ENCODE assay signal across 9 cellular contexts in the genomic region with DNA sequence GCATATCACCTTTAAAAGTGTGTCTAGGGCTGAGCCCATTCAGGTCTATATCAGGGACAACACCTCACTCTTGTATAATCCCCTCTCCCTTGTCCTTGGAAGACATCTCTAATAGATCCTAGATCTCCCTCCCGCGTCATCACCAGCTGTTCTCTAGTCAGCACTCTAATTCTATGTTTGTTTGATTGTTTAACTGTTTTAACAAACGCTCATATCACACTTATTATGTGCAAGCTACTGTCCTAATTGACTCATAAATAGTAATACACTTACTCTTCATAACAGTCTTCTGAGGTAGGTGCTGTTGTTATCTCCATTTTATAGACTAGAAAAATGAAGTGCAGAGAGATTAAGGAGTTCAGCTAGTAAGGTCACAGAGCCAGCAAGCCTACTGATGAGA. TPM values are rescaled to one million over a fixed set of nuclear protein-coding genes. Genes with fewer than 3 reads are reported as not detected.
DNase-seq lines count a peak whose midpoint lies in the region; ATAC-seq and TF ChIP-seq lines count a peak whose summit lies in the region.
"Had no signal": no experiment of that assay in that cellular context is flagged by ENCODE, and none has a peak within 500 bp of the region (broad histone marks: within the 10 kb centered on the region; RNA-seq: fewer than 3 reads in every experiment).

No MANE protein-coding gene starts in this region.

- H3K4me1 ChIP-seq in naive thymus-derived CD4-positive, alpha-beta T cell (ENCODE audit: control insufficient read depth in 2 of 2, insufficient read depth in 2 of 2, low read length in 2 of 2) = peaks cover 16 to 40% of the 10 kb centered on the region in 2 donors

- peak overlapping the region; percentile 19 for H3K27ac ChIP-seq in naive thymus-derived CD4-positive, alpha-beta T cell (ENCODE audit: low read depth, low read length)

- no peaks in the 10 kb centered on the region for H3K27me3 ChIP-seq in naive thymus-derived CD4-positive, alpha-beta T cell (ENCODE audit: control insufficient read depth in 2 of 2, insufficient read depth in 2 of 2, low read length in 2 of 2)

- H3K36me3 Mint-ChIP-seq in naive thymus-derived CD4-positive, alpha-beta T cell = peaks cover 0 to 16% (median 7%) of the 10 kb centered on the region in 5 donors
- H3K36me3 Mint-ChIP-seq in nephron progenitor cell (ENCODE audit: low read depth) = no peaks in the 10 kb centered on the region

- ATAC-seq in GM18909 (IDR thresholded peaks at IDR 0.05; ENCODE audit: poor library complexity, unreplicated experiment) = peak; percentile 35
- peak; percentile 25 for ATAC-seq in GM21786 (IDR thresholded peaks at IDR 0.05; ENCODE audit: unreplicated experiment)
- ATAC-seq in HG03457 (IDR thresholded peaks at IDR 0.05; ENCODE audit: unreplicated experiment) = peak; percentile 23
- no peak for ATAC-seq in naive thymus-derived CD4-positive, alpha-beta T cell

- no peaks in the 10 kb centered on the region for H3K36me3 ChIP-seq in naive thymus-derived CD4-positive, alpha-beta T cell (ENCODE audit: control insufficient read depth in 2 of 3, insufficient read depth in 3 of 3, low read length in 3 of 3)

- H3K4me3 Mint-ChIP-seq in naive thymus-derived CD4-positive, alpha-beta T cell = peak overlapping the region; percentile 32 to 81 (median 60)
- H3K4me3 Mint-ChIP-seq in nephron progenitor cell = no peak overlapping the region
- H3K4me3 Mint-ChIP-seq: T-helper 1 cell treated with Interleukin-12 subunit alpha and Interleukin-12 subunit beta and Interleukin-4 antibody, amounts not matched to agents 30 μg/mL and 1 μg/mL, for 36 hours had no signal

- peak overlapping the region; percentile 18 to 96 (median 85) for H3K27ac Mint-ChIP-seq in naive thymus-derived CD4-positive, alpha-beta T cell
- no peak overlapping the region for H3K27ac Mint-ChIP-seq in nephron progenitor cell
- H3K27ac Mint-ChIP-seq: T-helper 1 cell treated with Interleukin-12 subunit alpha and Interleukin-12 subunit beta and Interleukin-4 antibody, amounts not matched to agents 30 μg/mL and 1 μg/mL, for 36 hours had no signal

- no peaks in the 10 kb centered on the region for H3K9me3 ChIP-seq in naive thymus-derived CD4-positive, alpha-beta T cell (ENCODE audit: control insufficient read depth in 2 of 3, low read length in 3 of 3)

- peaks cover 32 to 59% (median 53%) of the 10 kb centered on the region in 7 donors for H3K4me1 Mint-ChIP-seq in naive thymus-derived CD4-positive, alpha-beta T cell
- peaks cover 29% of the 10 kb centered on the region for H3K4me1 Mint-ChIP-seq in nephron progenitor cell

- POLR2A ChIA-PET in naive thymus-derived CD4-positive, alpha-beta T cell (lab: Charles Lee) = interaction anchor here (0.8 to 15.7 kb wide), 16 partner anchors 11 to 165 kb away, joined by 3 to 554 read pairs (median 5); partner anchors contain the start of gene CYTIP

- intact Hi-C loops in naive thymus-derived CD4-positive, alpha-beta T cell (cut with micrococcal nuclease) = loop anchor here (1.0 to 5.0 kb wide), 15 partner anchors 25 to 570 kb away; partner anchors contain the start of gene ACVR1C (in 2 of the 2)

- H3K27me3 Mint-ChIP-seq in naive thymus-derived CD4-positive, alpha-beta T cell = no peaks in the 10 kb centered on the region
- no peaks in the 10 kb centered on the region for H3K27me3 Mint-ChIP-seq in nephron progenitor cell (ENCODE audit: low read depth, poor library complexity)

- no peak overlapping the region for H3K4me3 ChIP-seq in naive thymus-derived CD4-positive, alpha-beta T cell (ENCODE audit: low read length)
- H3K4me3 ChIP-seq: lung had no signal

- no peak for TF ChIP-seq CTCF in nephron progenitor cell (IDR thresholded peaks at IDR 0.05)

- peaks cover 0 to 4% (median 0%) of the 10 kb centered on the region in 11 donors for H3K9me3 Mint-ChIP-seq in naive thymus-derived CD4-positive, alpha-beta T cell
- no peaks in the 10 kb centered on the region for H3K9me3 Mint-ChIP-seq in nephron progenitor cell
- H3K9me3 Mint-ChIP-seq: T-helper 1 cell treated with Interleukin-12 subunit alpha and Interleukin-12 subunit beta and Interleukin-4 antibody, amounts not matched to agents 30 μg/mL and 1 μg/mL, for 36 hours had no signal

- DNase-seq in naive thymus-derived CD4-positive, alpha-beta T cell = no peak
- DNase-seq in nephron progenitor cell = no peak
- no peak for DNase-seq in DMS79 (lab: John Stamatoyannopoulos, UW)
- no peak for DNase-seq in NCI-H128 (lab: John Stamatoyannopoulos, UW; ENCODE audit: unreplicated experiment)

- CTCF ChIA-PET in naive thymus-derived CD4-positive, alpha-beta T cell (lab: Charles Lee) = interaction anchor here (0.6 to 4.5 kb wide), 44 partner anchors 8 to 684 kb away, joined by 3 to 80 read pairs (median 6); partner anchors contain the start of gene CYTIP

RNA-seq across cellular contexts. Expression of gene ERMN, which starts 1.6 kb away (rescaled TPM):
- 10 to 100 TPM in 2 of 5 experiments, 1 to 10 TPM in 3; 5.6 to 17.3 (median 6.1) TPM for total RNA-seq in naive thymus-derived CD4-positive, alpha-beta T cell
- under 1 TPM; 0.09 to 0.38 TPM for polyA plus RNA-seq in naive thymus-derived CD4-positive, alpha-beta T cell
